Comparison of ENCODE assay signal across 24 cellular contexts in genomic region chr9:111066427-111066826, GRCh38. TPM values are rescaled to one million over a fixed set of nuclear protein-coding genes. Genes with fewer than 3 reads are reported as not detected.
DNase-seq lines count a peak whose midpoint lies in the region; ATAC-seq and TF ChIP-seq lines count a peak whose summit lies in the region.
"Had no signal": no experiment of that assay in that cellular context is flagged by ENCODE, and none has a peak within 500 bp of the region (broad histone marks: within the 10 kb centered on the region; RNA-seq: fewer than 3 reads in every experiment).

No MANE protein-coding gene starts in this region.

- no peaks in the 10 kb centered on the region for H3K27me3 ChIP-seq in adipocyte (replicated peaks; ENCODE audit: control insufficient read depth, insufficient read depth, low read length)
- peaks cover 13% of the 10 kb centered on the region for H3K27me3 ChIP-seq in left ventricle myocardium inferior (ENCODE audit: low read depth)
- no peaks in the 10 kb centered on the region for H3K27me3 ChIP-seq in MG63
- H3K27me3 ChIP-seq: adrenal gland, spleen, upper lobe of right lung had no signal

- peak overlapping the region; percentile 90 for H3K9ac ChIP-seq in adipocyte (ENCODE audit: low read length)
- H3K9ac ChIP-seq: KMS-11 had no signal

- TF ChIP-seq CTCF in AG10803 (conservative IDR thresholded peaks at IDR 0.05; ENCODE audit: low read length) (no peak), left ventricle myocardium inferior (IDR thresholded peaks at IDR 0.05; ENCODE audit: borderline replicate concordance) (no peak)

- H3K36me3 ChIP-seq in adipocyte (ENCODE audit: control insufficient read depth, insufficient read depth, low read length, severe bottlenecking) (no peaks in the 10 kb centered on the region), left ventricle myocardium inferior (no peaks in the 10 kb centered on the region), MG63 (no peaks in the 10 kb centered on the region)
- H3K36me3 ChIP-seq: adrenal gland, esophagus squamous epithelium, spleen, upper lobe of right lung had no signal

- intact Hi-C loops in left ventricle myocardium inferior (cut with micrococcal nuclease) = no loop called here
- intact Hi-C loops in sciatic nerve (cut with DNase I) = no loop called here

- ATAC-seq in sciatic nerve (peak; percentile 51), GM18867 (IDR thresholded peaks at IDR 0.05; ENCODE audit: unreplicated experiment) (no peak), left lobe of liver (no peak)
- ATAC-seq: upper lobe of right lung had no signal

- H3K4me3 ChIP-seq in AG10803 (ENCODE audit: low read length) (no peak overlapping the region), adipocyte (ENCODE audit: low read length) (peak overlapping the region; percentile 78), left ventricle myocardium inferior (no peak overlapping the region), MG63 (no peak overlapping the region)
- H3K4me3 ChIP-seq: adrenal gland, esophagus squamous epithelium, psoas muscle, spleen, upper lobe of right lung had no signal

- no peaks in the 10 kb centered on the region for H3K9me3 ChIP-seq in adipocyte (ENCODE audit: control insufficient read depth, low read length)
- H3K9me3 ChIP-seq in left ventricle myocardium inferior (replicated peaks) = no peaks in the 10 kb centered on the region
- H3K9me3 ChIP-seq in MG63 = no peaks in the 10 kb centered on the region; the same call in 1 of the 2 replicates
- H3K9me3 ChIP-seq: adrenal gland, esophagus squamous epithelium, psoas muscle, spleen, upper lobe of right lung had no signal

- H3K4me1 ChIP-seq in adipocyte (ENCODE audit: control insufficient read depth, insufficient read depth, low read length) = peaks cover 33% of the 10 kb centered on the region
- no peaks in the 10 kb centered on the region for H3K4me1 ChIP-seq in left ventricle myocardium inferior
- H3K4me1 ChIP-seq: psoas muscle, upper lobe of right lung had no signal

- DNase-seq in AG10803 (ENCODE audit: low read depth) (peak; percentile 53), adipocyte (ENCODE audit: low read depth) (peak; percentile 81), left ventricle myocardium inferior (no peak), sciatic nerve (ENCODE audit: low spot score) (no peak), AML-193 (lab: John Stamatoyannopoulos, UW) (no peak), left lobe of liver (ENCODE audit: low spot score) (no peak), MG63 (no peak)
- DNase-seq: activated CD4-positive, alpha-beta memory T cell treated with anti-CD3 and anti-CD28 coated beads, Interleukin-2, amount 10 ng/mL, durations not matched to agents 7 days and 5 days; activated effector memory CD4-positive, alpha-beta T cell treated with anti-CD3 and anti-CD28 coated beads, Interleukin-2, amount 50 U/mL, for 16 hours; activated T-cell treated with anti-CD3 and anti-CD28 coated beads for 4 hours; adrenal gland; CD4-positive, CD25-positive, alpha-beta regulatory T cell; esophagus squamous epithelium; head of caudate nucleus; NCI-H1694 treated with DMSO at 0.1 percent for 48 hours; NCI-H774; psoas muscle; spleen; stimulated activated CD4-positive, alpha-beta T cell treated with anti-CD3 and anti-CD28 coated beads, Interleukin-4, amount 100 ng/mL, for 4 hours; upper lobe of right lung had no signal

- H3K27ac ChIP-seq in left ventricle myocardium inferior (replicated peaks) = peak overlapping the region; percentile 74
- H3K27ac ChIP-seq: adrenal gland, KMS-11, psoas muscle, upper lobe of right lung had no signal

RNA-seq across cellular contexts. Expression of gene LPAR1, which starts 28.2 kb away (rescaled TPM):
- total RNA-seq in left ventricle myocardium inferior = 12.4 TPM
- 170 TPM for total RNA-seq in sciatic nerve
- 0.86 TPM for total RNA-seq in left lobe of liver
- total RNA-seq in MG63 (2014; rRNA removed; shearing (Covaris generic); ENCODE audit: low replicate concordance) = 168 and 199 TPM in 2 replicates
- total RNA-seq: activated CD4-positive, alpha-beta memory T cell treated with anti-CD3 and anti-CD28 coated beads, Interleukin-2, amount 10 ng/mL, durations not matched to agents 7 days and 5 days; CD4-positive, CD25-positive, alpha-beta regulatory T cell; HT-29; OCI-LY7 had no signal

Comparison
In these comparisons a context has a peak if more than half of its experiments do, and no peak if none do; other contexts are left out.
1. DNase-seq: peak in AG10803 (single experiment) and adipocyte (single experiment); none in left ventricle myocardium inferior (single experiment), sciatic nerve (single experiment), AML-193 (0 of 2), left lobe of liver (single experiment) and MG63 (single experiment).
2. RNA of gene LPAR1, which starts 28.2 kb away (total RNA-seq): 170 TPM in sciatic nerve (single experiment) and 168 to 199 TPM in MG63; 12.4 TPM in left ventricle myocardium inferior (single experiment) and 0.86 TPM in left lobe of liver (single experiment); every median in the first group is over 10 times any median in the second.